21 cellular contexts compared by ENCODE assay signal in genomic region chr10:129760416-129760815, GRCh38.
"Had no signal": no experiment of that assay in that cellular context is flagged by ENCODE, and none has a peak within 500 bp of the region (broad histone marks: within the 10 kb centered on the region; RNA-seq: fewer than 3 reads in every experiment).

No MANE protein-coding gene starts in this region.

- H3K27ac ChIP-seq: gastrocnemius medialis, hepatocyte, neutrophil, psoas muscle, sigmoid colon, thoracic aorta, tibial nerve, upper lobe of left lung, uterus had no signal

- H3K27me3 ChIP-seq: gastrocnemius medialis, hepatocyte, neutrophil, sigmoid colon, tibial nerve, upper lobe of left lung, uterus had no signal

- H3K4me1 ChIP-seq: uterus had no signal

- ATAC-seq: effector memory CD8-positive, alpha-beta T cell; esophagus mucosa; gastrocnemius medialis; mucosa of descending colon; psoas muscle; right cardiac atrium; stimulated activated memory B cell treated with anti-CD40 and anti-IgM and Interleukin-4, amounts not matched to agents 10 μg/mL and 1 μg/mL and 100 μg/mL, for 72 hours; stimulated activated naive CD8-positive, alpha-beta T cell treated with anti-CD3 and anti-CD28 coated beads, Interleukin-15, Interleukin-2, amounts not matched to agents 100 U/mL and 50 U/mL, for 24 hours had no signal

- DNase-seq: cortex of kidney; effector memory CD8-positive, alpha-beta T cell; foreskin fibroblast; gastrocnemius medialis; kidney glomerular epithelial cell; mesenchymal stem cell; mucosa of descending colon; naive B cell; psoas muscle; stimulated activated CD4-positive, alpha-beta T cell treated with anti-CD3 and anti-CD28 coated beads, Interleukin-4, amount 100 ng/mL, for 4 hours; stimulated activated naive CD8-positive, alpha-beta T cell treated with anti-CD3 and anti-CD28 coated beads, Interleukin-15, Interleukin-2, amounts not matched to agents 100 U/mL and 50 U/mL, for 24 hours had no signal

- H3K4me3 ChIP-seq: gastrocnemius medialis, hepatocyte, mucosa of descending colon, psoas muscle, sigmoid colon, thoracic aorta, tibial nerve, upper lobe of left lung, uterus had no signal

- H3K36me3 ChIP-seq: gastrocnemius medialis, neutrophil, thoracic aorta, uterus had no signal

- H3K9me3 ChIP-seq: gastrocnemius medialis, mucosa of descending colon, neutrophil, psoas muscle, sigmoid colon, thoracic aorta, tibial nerve, upper lobe of left lung, uterus had no signal
